ENCODE assay signal across 35 cellular contexts in genomic region chr19:52415711-52416110, GRCh38. TPM values are rescaled to one million over a fixed set of nuclear protein-coding genes. Genes with fewer than 3 reads are reported as not detected.
"Had no signal": no experiment of that assay in that cellular context is flagged by ENCODE, and none has a peak within 500 bp of the region (broad histone marks: within the 10 kb centered on the region; RNA-seq: fewer than 3 reads in every experiment).

No MANE protein-coding gene starts in this region.

- H3K4me3 Mint-ChIP-seq: naive thymus-derived CD8-positive, alpha-beta T cell; nephron; neural crest cell; stimulated activated naive B cell treated with anti-CD40 and anti-IgM and Interleukin-4, amounts not matched to agents 10 μg/mL and 1 μg/mL and 100 μg/mL, for 72 hours; type B pancreatic cell had no signal

- H3K27me3 Mint-ChIP-seq: naive thymus-derived CD8-positive, alpha-beta T cell; stimulated activated naive B cell treated with anti-CD40 and anti-IgM and Interleukin-4, amounts not matched to agents 10 μg/mL and 1 μg/mL and 100 μg/mL, for 72 hours; type B pancreatic cell had no signal

- ATAC-seq: left cardiac atrium; left lobe of liver; left ventricle myocardium superior; lower lobe of right lung; naive thymus-derived CD8-positive, alpha-beta T cell; pancreas; sciatic nerve; stimulated activated naive B cell treated with anti-CD40 and anti-IgM and Interleukin-4, amounts not matched to agents 10 μg/mL and 1 μg/mL and 100 μg/mL, for 72 hours; stimulated activated naive CD8-positive, alpha-beta T cell treated with anti-CD3 and anti-CD28 coated beads, Interleukin-15, Interleukin-2, amounts not matched to agents 100 U/mL and 50 U/mL, for 24 hours had no signal

- H3K27ac ChIP-seq: lower lobe of right lung, pancreas, prostate gland, right atrium auricular region, skin epidermis, stomach, suprapubic skin, thoracic aorta, tibial artery, uterus had no signal

- H3K4me3 ChIP-seq: lower lobe of right lung, pancreas, prostate gland, right atrium auricular region, skin epidermis, stomach, suprapubic skin, thoracic aorta, tibial artery, uterus had no signal

- H3K27ac Mint-ChIP-seq: naive thymus-derived CD8-positive, alpha-beta T cell; nephron; stimulated activated naive B cell treated with anti-CD40 and anti-IgM and Interleukin-4, amounts not matched to agents 10 μg/mL and 1 μg/mL and 100 μg/mL, for 72 hours; type B pancreatic cell had no signal

- FAIRE-seq: keratinocyte, pancreas had no signal

- H3K27me3 ChIP-seq: pancreas, right atrium auricular region, stomach, suprapubic skin, tibial artery, uterus had no signal

- H3K4me1 ChIP-seq: lower lobe of right lung, pancreas, prostate gland, right atrium auricular region, stomach, suprapubic skin, tibial artery, uterus had no signal

- H3K36me3 ChIP-seq: uterus had no signal

- H3K9me3 ChIP-seq: prostate gland had no signal

- DNase-seq: hippocampal formation; kidney glomerular epithelial cell; left cardiac atrium; left ventricle myocardium superior; lower lobe of right lung; mammary epithelial cell; mesenchymal stem cell; naive thymus-derived CD8-positive, alpha-beta T cell; nucleus accumbens; pancreas; posterior cingulate gyrus; stimulated activated CD4-positive, alpha-beta T cell treated with anti-CD3 and anti-CD28 coated beads, Interleukin-12 subunit alpha, Interleukin-12 subunit beta, amount 100 ng/mL, for 4 hours; stimulated activated CD4-positive, alpha-beta T cell treated with anti-CD3 and anti-CD28 coated beads, Interleukin-15, amount 100 ng/mL, for 24 hours; stimulated activated CD4-positive, alpha-beta T cell treated with anti-CD3 and anti-CD28 coated beads, Interleukin-2, amount 100 ng/mL, for 24 hours; stimulated activated CD4-positive, alpha-beta T cell treated with anti-CD3 and anti-CD28 coated beads, Interleukin-4, amount 100 ng/mL, for 1 hour; stimulated activated naive B cell treated with anti-CD40 and anti-IgM and Interleukin-4, amounts not matched to agents 10 μg/mL and 1 μg/mL and 100 μg/mL, for 72 hours; stimulated activated naive CD8-positive, alpha-beta T cell treated with anti-CD3 and anti-CD28 coated beads, Interleukin-15, Interleukin-2, amounts not matched to agents 100 U/mL and 50 U/mL, for 24 hours; stomach; tibial artery; uterus had no signal

- H3K4me1 Mint-ChIP-seq: naive thymus-derived CD8-positive, alpha-beta T cell; nephron; neural crest cell; stimulated activated naive B cell treated with anti-CD40 and anti-IgM and Interleukin-4, amounts not matched to agents 10 μg/mL and 1 μg/mL and 100 μg/mL, for 72 hours had no signal

RNA-seq across cellular contexts. Expression of gene ZNF534, which starts 13.2 kb away (rescaled TPM):
- total RNA-seq: left lobe of liver; mammary epithelial cell; mucosa of gallbladder; naive thymus-derived CD8-positive, alpha-beta T cell; neural crest cell; osteoblast; pancreas; renal cortical epithelial cell; ureter had no signal
- polyA plus RNA-seq: keratinocyte; mammary epithelial cell; naive thymus-derived CD8-positive, alpha-beta T cell; pancreas had no signal

RNA-seq across cellular contexts. Expression of gene ZNF578, which starts 37.6 kb away (rescaled TPM):
- total RNA-seq: left lobe of liver had no signal
